Comparison of ENCODE assay signal across 20 cellular contexts in genomic region chr20:19713851-19714716, GRCh38. TPM values are rescaled to one million over a fixed set of nuclear protein-coding genes. Genes with fewer than 3 reads are reported as not detected.
A peak's percentile ranks its signal among the peaks of the same experiment; 100 is the strongest.
DNase-seq lines count a peak whose midpoint lies in the region; ATAC-seq, FAIRE-seq and TF ChIP-seq lines count a peak whose summit lies in the region.
"Had no signal": no experiment of that assay in that cellular context is flagged by ENCODE, and none has a peak within 500 bp of the region (broad histone marks: within the 10 kb centered on the region; RNA-seq: fewer than 3 reads in every experiment).

No MANE protein-coding gene starts in this region.

- no peak for TF ChIP-seq POLR2A in HepG2 (IDR thresholded peaks at IDR 0.05; ENCODE audit: insufficient read depth in 1 of 2, low read depth in 2 of 2, low read length in 2 of 2)
- TF ChIP-seq POLR2A in right lobe of liver (IDR thresholded peaks at IDR 0.05): no peak
- no peak for TF ChIP-seq POLR2A in transverse colon (IDR thresholded peaks at IDR 0.05)

- ATAC-seq in HepG2 (peak; percentile 63), right lobe of liver (no peak), lower lobe of right lung (no peak)
- ATAC-seq: CD8-positive, alpha-beta T cell; HCT116 had no signal

- DNase-seq in HepG2 (ENCODE audit: low spot score) (no peak), right lobe of liver (no peak), lower lobe of right lung (no peak), nephron progenitor cell (no peak), transverse colon (peak; percentile 35), HCEC 1CT (no peak), HEK293T (ENCODE audit: extremely low spot score) (no peak), brain microvascular endothelial cell (no peak)
- DNase-seq: CD8-positive, alpha-beta T cell; EL; GM23248; KG1; NCI-H1436 treated with DMSO at 0.1 percent for 48 hours; NCI-H2029 treated with DMSO at 0.1 percent for 48 hours; NCI-H2171 treated with DMSO at 0.1 percent for 48 hours; NCI-H774 had no signal

- H3K9me3 Mint-ChIP-seq in nephron progenitor cell: peaks cover 29% of the 10 kb centered on the region

- H3K4me1 ChIP-seq in HepG2 (ENCODE audit: insufficient read depth, low read length) (peaks cover 17% of the 10 kb centered on the region), right lobe of liver (no peaks in the 10 kb centered on the region), lower lobe of right lung (no peaks in the 10 kb centered on the region), transverse colon (peaks cover 19 to 58% (median 29%) of the 10 kb centered on the region in 4 donors)

- FAIRE-seq in HepG2 (lab: Jason Lieb, UNC): no peak
- FAIRE-seq: A204.1, D721Med had no signal

- 0% methylated on average over 2 of the region's 2 CpGs for WGBS in HepG2 (ENCODE audit: low lambda C conversion rate)
- 64% methylated on average over 2 of the region's 2 CpGs for WGBS in right lobe of liver (ENCODE audit: insufficient coverage, low coverage, low lambda C conversion rate, missing lambda C conversion rate)
- 0 to 30% methylated on average over 1 to 2 of the region's 2 CpGs for WGBS in transverse colon (ENCODE audit: low coverage in 1 of 2), 2 donors

- no peaks in the 10 kb centered on the region for H3K79me2 ChIP-seq in HepG2 (ENCODE audit: insufficient read depth, low read length)

- no peaks in the 10 kb centered on the region for H3K36me3 ChIP-seq in HepG2 (replicated peaks in 1 of 2; ENCODE audit: control insufficient read depth in 1 of 2, insufficient read depth in 2 of 2, low read length in 2 of 2)
- no peaks in the 10 kb centered on the region for H3K36me3 ChIP-seq in right lobe of liver
- no peaks in the 10 kb centered on the region for H3K36me3 ChIP-seq in lower lobe of right lung
- no peaks in the 10 kb centered on the region for H3K36me3 ChIP-seq in transverse colon
- H3K36me3 ChIP-seq in brain microvascular endothelial cell (replicated peaks): no peaks in the 10 kb centered on the region
- H3K36me3 ChIP-seq: BLaER1 had no signal

- H3K4me3 ChIP-seq in HepG2 (replicated peaks in 1 of 3; ENCODE audit: insufficient read depth in 1 of 3, low read depth in 2 of 3, low read length in 3 of 3) (no peak overlapping the region), right lobe of liver (no peak overlapping the region), lower lobe of right lung (no peak overlapping the region), transverse colon (no peak overlapping the region), brain microvascular endothelial cell (ENCODE audit: low read depth, low read length) (no peak overlapping the region)
- H3K4me3 ChIP-seq: BLaER1, GM23248 had no signal

- CTCF ChIA-PET in HepG2 (lab: Yijun Ruan, JAX; ENCODE audit: low intra/inter-chr PET ratio, low total read pairs): no interaction called here
- CTCF ChIA-PET in HEK293T (lab: Yijun Ruan, JAX): no interaction called here

- H3K27ac ChIP-seq in HepG2 (ENCODE audit: extremely low read length, insufficient read depth, low read length) (no peak overlapping the region), right lobe of liver (no peak overlapping the region), lower lobe of right lung (peak overlapping the region; percentile 26), transverse colon (peak overlapping the region; percentile 1 to 72 (median 44)), brain microvascular endothelial cell (no peak overlapping the region)
- H3K27ac ChIP-seq: BLaER1, GM23248 had no signal

- H3K36me3 Mint-ChIP-seq in nephron progenitor cell (ENCODE audit: low read depth): peaks cover 7% of the 10 kb centered on the region
- H3K36me3 Mint-ChIP-seq: CD8-positive, alpha-beta T cell had no signal

- H3K27ac Mint-ChIP-seq in nephron progenitor cell: peak overlapping the region; percentile 83
- H3K27ac Mint-ChIP-seq: CD8-positive, alpha-beta T cell had no signal

- no peak overlapping the region for H3K9ac ChIP-seq in HepG2 (ENCODE audit: insufficient read depth, low read depth, low read length)
- H3K9ac ChIP-seq: BLaER1, GM23248 had no signal

- H3K27me3 Mint-ChIP-seq in nephron progenitor cell (ENCODE audit: low read depth, poor library complexity): peaks cover 7% of the 10 kb centered on the region

- no TSS peak for BruUV-seq in HepG2 (replicated peaks; lab: Mats Ljungman, UMichigan)

- TF ChIP-seq EP300 in HepG2 (IDR thresholded peaks at IDR 0.05; ENCODE audit: low read depth in 2 of 2, low read length in 2 of 2) (no peak), HepG2 (CRISPR knock-in tag; IDR thresholded peaks at IDR 0.05; ENCODE audit: borderline replicate concordance) (no peak), transverse colon (IDR thresholded peaks at IDR 0.05; ENCODE audit: low read depth) (no peak)

- H3K4me1 Mint-ChIP-seq in nephron progenitor cell: peaks cover 51% of the 10 kb centered on the region

- H4K20me1 ChIP-seq in HepG2 (ENCODE audit: insufficient read depth, low read length): no peaks in the 10 kb centered on the region
- H4K20me1 ChIP-seq: BLaER1 had no signal

- H3K9me3 ChIP-seq in HepG2 (ENCODE audit: low read length) (no peaks in the 10 kb centered on the region), right lobe of liver (no peaks in the 10 kb centered on the region), lower lobe of right lung (no peaks in the 10 kb centered on the region), transverse colon (no peaks in the 10 kb centered on the region)

- TF ChIP-seq CTCF in HepG2 (CRISPR knock-in tag; IDR thresholded peaks at IDR 0.05): no peak
- TF ChIP-seq CTCF in right lobe of liver (IDR thresholded peaks at IDR 0.05): no peak
- no peak for TF ChIP-seq CTCF in lower lobe of right lung (IDR thresholded peaks at IDR 0.05)
- TF ChIP-seq CTCF in nephron progenitor cell (IDR thresholded peaks at IDR 0.05): no peak
- TF ChIP-seq CTCF in transverse colon (IDR thresholded peaks at IDR 0.05): peak in 1 of 5 experiments; percentile 21
- no peak for TF ChIP-seq CTCF in brain microvascular endothelial cell (IDR thresholded peaks at IDR 0.05; ENCODE audit: low read depth, low read length, missing control alignments)

- in situ Hi-C loops in HepG2 (cut with HindIII; ENCODE audit: extremely low pct_ligation_motif_present, low pct_unique_long_range_greater_than_20kb): no loop called here
- in situ Hi-C loops in transverse colon (cut with MboI; ENCODE audit: low pct_ligation_motif_present in 1 of 4, low pct_unique_long_range_greater_than_20kb in 1 of 4, low sequenced_read_pairs in 3 of 4): no loop called here
- in situ Hi-C loops in brain microvascular endothelial cell (cut with HindIII; ENCODE audit: low pct_ligation_motif_present, low sequenced_read_pairs): no loop called here

- intact Hi-C loops in HepG2 (cut with micrococcal nuclease; ENCODE audit: unreplicated experiment) (no loop called here), right lobe of liver (cut with DNase I) (no loop called here), lower lobe of right lung (cut with DNase I) (no loop called here), transverse colon (cut with DNase I; ENCODE audit: low total_unique reads) (no loop called here)

- no peak overlapping the region for H3K4me3 Mint-ChIP-seq in nephron progenitor cell
- H3K4me3 Mint-ChIP-seq: CD8-positive, alpha-beta T cell had no signal

- no peak for TF ChIP-seq RAD21 in HepG2 (CRISPR knock-in tag; IDR thresholded peaks at IDR 0.05)

- POLR2A ChIA-PET in HepG2 (lab: Yijun Ruan, JAX) (interaction anchor here (1.2 kb wide), 1 partner anchor 168 kb away, joined by 3 read pairs; no protein-coding TSS in a partner anchor), HEK293T (lab: Yijun Ruan, JAX) (no interaction called here)

- H3K27me3 ChIP-seq in HepG2 (ENCODE audit: control insufficient read depth in 1 of 2, insufficient read depth in 2 of 2, low read length in 2 of 2) (peaks cover 0 to 21% of the 10 kb centered on the region in 2 experiments; a peak in 3 of 5 replicates), right lobe of liver (no peaks in the 10 kb centered on the region), lower lobe of right lung (ENCODE audit: low read depth) (no peaks in the 10 kb centered on the region), transverse colon (no peaks in the 10 kb centered on the region), brain microvascular endothelial cell (replicated peaks) (no peaks in the 10 kb centered on the region)
- H3K27me3 ChIP-seq: BLaER1 had no signal

- H2AFZ ChIP-seq in HepG2 (ENCODE audit: low read length): no peak overlapping the region
- H2AFZ ChIP-seq: GM23248 had no signal

- H3K4me2 ChIP-seq in HepG2 (ENCODE audit: low read depth, low read length): no peak overlapping the region
- H3K4me2 ChIP-seq: BLaER1 had no signal

RNA-seq across cellular contexts. Expression of gene RIN2, which starts 44.0 kb away (rescaled TPM):
- total RNA-seq in HepG2 (2016; rRNA removed; fragmentation: Illumina TruSeq; extraction: Trizol) (2.4 and 2.5 TPM in 2 replicates), right lobe of liver (10 to 100 TPM in 4 of 6 experiments, 1 to 10 TPM in 2; 7.0 to 37.7 (median 13.8) TPM), lower lobe of right lung (101 TPM), transverse colon (100 to 1,000 TPM in 2 of 4 donors, 10 to 100 TPM in 2; 53.2 to 157 (median 104) TPM)
- 0.97 and 1.3 TPM in 2 replicates for total RNA-seq in HepG2 (2016; cell fraction: cytosol; rRNA removed; fragmentation: Illumina TruSeq; extraction: Trizol; ENCODE audit: low read depth)
- total RNA-seq in HepG2 (2016; cell fraction: insoluble cytoplasmic fraction; rRNA removed; fragmentation: Illumina TruSeq; extraction: Trizol): 2.5 and 2.7 TPM in 2 replicates
- total RNA-seq in HepG2 (2016; cell fraction: membrane; rRNA removed; fragmentation: Illumina TruSeq; extraction: Trizol): 2.7 and 3.4 TPM in 2 replicates
- 2.6 and 4.1 TPM in 2 replicates for total RNA-seq in HepG2 (2016; cell fraction: nucleus; rRNA removed; fragmentation: Illumina TruSeq; extraction: Trizol)
- polyA plus RNA-seq in HepG2 (2011; rRNA removed): 5.1 and 6.3 TPM in 2 replicates
- polyA plus RNA-seq in HepG2 (2011; cell fraction: cytosol; rRNA removed): 2.9 and 3.5 TPM in 2 replicates
- 7.6 and 9.1 TPM in 2 replicates for polyA plus RNA-seq in HepG2 (2011; cell fraction: nucleus; rRNA removed)
- 8.9 and 11.8 TPM in 2 replicates for polyA plus RNA-seq in HepG2 (2012)
- polyA plus RNA-seq in HepG2 (2016; cell fraction: cytosol; fragmentation: Illumina TruSeq; extraction: Trizol; ENCODE audit: low read depth): 1.6 TPM in 2 replicates
- 1.5 and 1.8 TPM in 2 replicates for polyA plus RNA-seq in HepG2 (2016; cell fraction: insoluble cytoplasmic fraction; fragmentation: Illumina TruSeq; extraction: Trizol; ENCODE audit: low read depth)
- polyA plus RNA-seq in HepG2 (2016; cell fraction: membrane; fragmentation: Illumina TruSeq; extraction: Trizol; ENCODE audit: low read depth): 2.1 and 2.3 TPM in 2 replicates
- polyA plus RNA-seq in HepG2 (2016; cell fraction: nucleus; fragmentation: Illumina TruSeq; extraction: Trizol; ENCODE audit: insufficient read depth, low read depth): 2.1 and 2.4 TPM in 2 replicates
- 10.0 and 31.5 TPM in 2 replicates for polyA minus RNA-seq in HepG2 (2011; rRNA and poly(A)+ RNA removed; ENCODE audit: low replicate concordance)
- 7.6 and 13.8 TPM in 2 replicates for polyA minus RNA-seq in HepG2 (2011; cell fraction: cytosol; rRNA and poly(A)+ RNA removed)
- 28.8 and 31.8 TPM in 2 replicates for polyA minus RNA-seq in HepG2 (2011; cell fraction: nucleus; rRNA and poly(A)+ RNA removed)
- total RNA-seq: CD8-positive, alpha-beta T cell had no signal

Comparison
In these comparisons a context has a peak if more than half of its experiments do, and no peak if none do; other contexts are left out.
1. H3K27ac ChIP-seq: peak in lower lobe of right lung (single experiment) and transverse colon (4 of 4); none in HepG2 (single experiment), right lobe of liver (0 of 3) and brain microvascular endothelial cell (single experiment).